In genomic region chr1:244850099-244850852, GRCh38 we compare ENCODE assay signal across 16 cellular contexts. TPM values are rescaled to one million over a fixed set of nuclear protein-coding genes. Genes with fewer than 3 reads are reported as not detected.
A peak's percentile ranks its signal among the peaks of the same experiment; 100 is the strongest.
DNase-seq lines count a peak whose midpoint lies in the region; ATAC-seq and TF ChIP-seq lines count a peak whose summit lies in the region.
"Had no signal": no experiment of that assay in that cellular context is flagged by ENCODE, and none has a peak within 500 bp of the region (broad histone marks: within the 10 kb centered on the region; RNA-seq: fewer than 3 reads in every experiment).

No MANE protein-coding gene starts in this region.

- no peaks in the 10 kb centered on the region for H3K9me3 Mint-ChIP-seq in stimulated activated naive CD8-positive, alpha-beta T cell treated with anti-CD3 and anti-CD28 coated beads, Interleukin-15, Interleukin-2, amounts not matched to agents 100 ng/mL and 50 ng/mL, for 24 hours
- H3K9me3 Mint-ChIP-seq in stimulated activated naive CD8-positive, alpha-beta T cell treated with anti-CD3 and anti-CD28 coated beads, Interleukin-15, amount 100 ng/mL, for 72 hours: no peaks in the 10 kb centered on the region
- H3K9me3 Mint-ChIP-seq in immature natural killer cell (no peaks in the 10 kb centered on the region), type B pancreatic cell (no peaks in the 10 kb centered on the region)
- H3K9me3 Mint-ChIP-seq: activated naive CD4-positive, alpha-beta T cell treated with anti-CD3 and anti-CD28 coated beads, Interleukin-2, amount 50 U/mL, for 72 hours had no signal

- H3K27ac Mint-ChIP-seq in stimulated activated naive CD8-positive, alpha-beta T cell treated with anti-CD3 and anti-CD28 coated beads, Interleukin-15, Interleukin-2, amounts not matched to agents 100 ng/mL and 50 ng/mL, for 24 hours: peak overlapping the region; percentile 45
- no peak overlapping the region for H3K27ac Mint-ChIP-seq in stimulated activated naive CD8-positive, alpha-beta T cell treated with anti-CD3 and anti-CD28 coated beads, Interleukin-15, amount 100 ng/mL, for 72 hours
- H3K27ac Mint-ChIP-seq in T-helper 17 cell (peak overlapping the region; percentile 86), immature natural killer cell (peak overlapping the region in 5 of 6 donors; percentile 23 to 65 (median 63)), type B pancreatic cell (peak overlapping the region; percentile 46)

- H3K4me1 Mint-ChIP-seq in stimulated activated naive CD8-positive, alpha-beta T cell treated with anti-CD3 and anti-CD28 coated beads, Interleukin-15, Interleukin-2, amounts not matched to agents 100 ng/mL and 50 ng/mL, for 24 hours (ENCODE audit: low read depth): peaks cover 78% of the 10 kb centered on the region
- peaks cover 64% of the 10 kb centered on the region for H3K4me1 Mint-ChIP-seq in stimulated activated naive CD8-positive, alpha-beta T cell treated with anti-CD3 and anti-CD28 coated beads, Interleukin-15, amount 100 ng/mL, for 72 hours
- H3K4me1 Mint-ChIP-seq in T-helper 17 cell: peaks cover 46% of the 10 kb centered on the region
- H3K4me1 Mint-ChIP-seq in immature natural killer cell: peaks cover 38 to 81% of the 10 kb centered on the region in 2 donors
- H3K4me1 Mint-ChIP-seq in type B pancreatic cell (ENCODE audit: unreplicated experiment): no peaks in the 10 kb centered on the region

- no peak for DNase-seq in stimulated activated naive CD8-positive, alpha-beta T cell treated with anti-CD3 and anti-CD28 coated beads, Interleukin-15, amount 100 ng/mL, for 72 hours
- DNase-seq in T-helper 17 cell: no peak
- DNase-seq in immature natural killer cell: no peak
- DNase-seq in type B pancreatic cell (ENCODE audit: extremely low spot score, unreplicated experiment): no peak
- DNase-seq in NOMO-1 (lab: John Stamatoyannopoulos, UW; ENCODE audit: unreplicated experiment in 2 of 2): no peak
- no peak for DNase-seq in HuH-7.5 (ENCODE audit: low spot score)
- DNase-seq: AML-193, DMS53, head of caudate nucleus, islet precursor cell, NCI-H1105 treated with DMSO at 0.1 percent for 48 hours, tibial artery, WERI-Rb-1 had no signal

- no peak overlapping the region for H3K4me3 Mint-ChIP-seq in stimulated activated naive CD8-positive, alpha-beta T cell treated with anti-CD3 and anti-CD28 coated beads, Interleukin-15, Interleukin-2, amounts not matched to agents 100 ng/mL and 50 ng/mL, for 24 hours
- no peak overlapping the region for H3K4me3 Mint-ChIP-seq in stimulated activated naive CD8-positive, alpha-beta T cell treated with anti-CD3 and anti-CD28 coated beads, Interleukin-15, amount 100 ng/mL, for 72 hours
- H3K4me3 Mint-ChIP-seq in T-helper 17 cell (peak overlapping the region; percentile 3), immature natural killer cell (no peak overlapping the region), type B pancreatic cell (no peak overlapping the region)

- no peak for TF ChIP-seq CTCF in type B pancreatic cell (conservative IDR thresholded peaks at IDR 0.05)

- no peaks in the 10 kb centered on the region for H3K27me3 Mint-ChIP-seq in stimulated activated naive CD8-positive, alpha-beta T cell treated with anti-CD3 and anti-CD28 coated beads, Interleukin-15, Interleukin-2, amounts not matched to agents 100 ng/mL and 50 ng/mL, for 24 hours
- no peaks in the 10 kb centered on the region for H3K27me3 Mint-ChIP-seq in stimulated activated naive CD8-positive, alpha-beta T cell treated with anti-CD3 and anti-CD28 coated beads, Interleukin-15, amount 100 ng/mL, for 72 hours
- H3K27me3 Mint-ChIP-seq in T-helper 17 cell (no peaks in the 10 kb centered on the region), immature natural killer cell (ENCODE audit: low read depth in 3 of 3) (peaks cover 0 to 4% (median 0%) of the 10 kb centered on the region in 3 donors), type B pancreatic cell (no peaks in the 10 kb centered on the region)

- H3K36me3 Mint-ChIP-seq in stimulated activated naive CD8-positive, alpha-beta T cell treated with anti-CD3 and anti-CD28 coated beads, Interleukin-15, Interleukin-2, amounts not matched to agents 100 ng/mL and 50 ng/mL, for 24 hours (ENCODE audit: low read depth): peaks cover 95% of the 10 kb centered on the region
- H3K36me3 Mint-ChIP-seq in T-helper 17 cell (ENCODE audit: low read depth) (peaks cover 4% of the 10 kb centered on the region), immature natural killer cell (peaks cover 9 to 43% (median 38%) of the 10 kb centered on the region in 3 donors), type B pancreatic cell (peaks cover 53% of the 10 kb centered on the region)

- no peaks in the 10 kb centered on the region for H3K9me3 ChIP-seq in T-helper 17 cell (ENCODE audit: control insufficient read depth, low read length, poor library complexity, severe bottlenecking)
- H3K9me3 ChIP-seq: tibial artery had no signal

- no peak for ATAC-seq in stimulated activated naive CD8-positive, alpha-beta T cell treated with anti-CD3 and anti-CD28 coated beads, Interleukin-15, amount 100 ng/mL, for 72 hours
- no peak for ATAC-seq in T-helper 17 cell
- ATAC-seq in SK-N-SH treated with all-trans-retinoic acid at 6 μM for 48 hours: no peak; the same call in 2 of the 3 replicates
- ATAC-seq: activated naive CD4-positive, alpha-beta T cell treated with anti-CD3 and anti-CD28 coated beads, Interleukin-2, amount 50 U/mL, for 72 hours had no signal

TF ChIP-seq in SK-N-SH treated with all-trans-retinoic acid at 6 μM for 48 hours, 23 proteins besides CTCF, POLR2A, EP300 and RAD21:
- TF ChIP-seq POU6F1 (CRISPR knock-in tag; IDR thresholded peaks at IDR 0.05; ENCODE audit: borderline replicate concordance, low read depth): no peak
- TF ChIP-seq ARNTL (CRISPR knock-in tag; IDR thresholded peaks at IDR 0.05; ENCODE audit: borderline replicate concordance, low read depth): no peak
- TF ChIP-seq ZC3H10 (CRISPR knock-in tag; IDR thresholded peaks at IDR 0.05): no peak
- no peak for TF ChIP-seq ZFP3 (CRISPR knock-in tag; IDR thresholded peaks at IDR 0.05)
- no peak for TF ChIP-seq CSRNP3 (CRISPR knock-in tag; IDR thresholded peaks at IDR 0.05)
- TF ChIP-seq ESRRG (CRISPR knock-in tag; IDR thresholded peaks at IDR 0.05): no peak

RNA-seq across cellular contexts. Expression of gene HNRNPU, which starts 14.1 kb away (rescaled TPM):
- 100 to 1,000 TPM; 440 to 563 TPM for total RNA-seq in T-helper 17 cell
- polyA plus RNA-seq in immature natural killer cell: 100 to 1,000 TPM; 110 to 398 (median 137) TPM
- total RNA-seq in type B pancreatic cell (ENCODE audit: low replicate concordance): 328 and 485 TPM in 2 replicates

RNA-seq across cellular contexts. Expression of gene COX20, which starts 14.8 kb away (rescaled TPM):
- total RNA-seq in T-helper 17 cell: 10 to 100 TPM; 24.4 to 24.8 TPM
- 10 to 100 TPM; 41.5 to 57.4 (median 43.8) TPM for polyA plus RNA-seq in immature natural killer cell
- total RNA-seq in type B pancreatic cell (ENCODE audit: low replicate concordance): 22.7 TPM in 2 replicates

Comparison
In these comparisons a context has a peak if more than half of its experiments do, and no peak if none do; other contexts are left out.
1. H3K27ac Mint-ChIP-seq: peak in stimulated activated naive CD8-positive, alpha-beta T cell treated with anti-CD3 and anti-CD28 coated beads, Interleukin-15, Interleukin-2, amounts not matched to agents 100 ng/mL and 50 ng/mL, for 24 hours (single experiment), T-helper 17 cell (single experiment), immature natural killer cell (5 of 6) and type B pancreatic cell (single experiment); none in stimulated activated naive CD8-positive, alpha-beta T cell treated with anti-CD3 and anti-CD28 coated beads, Interleukin-15, amount 100 ng/mL, for 72 hours (0 of 2).